ENCODE assay signal across 8 cellular contexts in genomic region chr7:2632717-2633537, GRCh38. TPM values are rescaled to one million over a fixed set of nuclear protein-coding genes. Genes with fewer than 3 reads are reported as not detected.
DNase-seq lines count a peak whose midpoint lies in the region; ATAC-seq and TF ChIP-seq lines count a peak whose summit lies in the region.

No MANE protein-coding gene starts in this region.

- H3K9ac ChIP-seq in mucosa of rectum (ENCODE audit: low read depth in 1 of 2, low read length in 2 of 2), result peak overlapping the region; percentile 71 to 94
- peak overlapping the region; percentile 82 to 90 for H3K9ac ChIP-seq in stomach smooth muscle (ENCODE audit: low read length in 2 of 2)

- H3K36me3 ChIP-seq in mucosa of rectum (ENCODE audit: control insufficient read depth in 2 of 2, insufficient read depth in 2 of 2, low read length in 2 of 2), result no peaks in the 10 kb centered on the region
- H3K36me3 ChIP-seq in stomach smooth muscle (ENCODE audit: control insufficient read depth in 2 of 2, insufficient read depth in 2 of 2, low read length in 2 of 2), result no peaks in the 10 kb centered on the region

- H3K27ac Mint-ChIP-seq in activated CD4-positive, alpha-beta memory T cell treated with anti-CD3 and anti-CD28 coated beads for 36 hours, result peak overlapping the region; percentile 60
- H3K27ac Mint-ChIP-seq in endothelial cell (ENCODE audit: unreplicated experiment), result peak overlapping the region; percentile 91

- DNase-seq in AG04450 (ENCODE audit: low read depth, low spot score), result no peak
- DNase-seq in NCI-H2227 (lab: John Stamatoyannopoulos, UW; ENCODE audit: unreplicated experiment), result peak; percentile 65
- DNase-seq in activated CD4-positive, alpha-beta memory T cell treated with anti-CD3 and anti-CD28 coated beads for 36 hours, result peak; percentile 66
- DNase-seq in endothelial cell (ENCODE audit: low spot score), result peak; percentile 46
- no peak for DNase-seq in OCI-M1 (lab: John Stamatoyannopoulos, UW)

- no peaks in the 10 kb centered on the region for H3K27me3 ChIP-seq in AG04450 (ENCODE audit: control insufficient read depth, insufficient read depth, low read length)
- no peaks in the 10 kb centered on the region for H3K27me3 ChIP-seq in mucosa of rectum (ENCODE audit: control insufficient read depth in 2 of 2, insufficient read depth in 2 of 2, low read length in 2 of 2)
- no peaks in the 10 kb centered on the region for H3K27me3 ChIP-seq in stomach smooth muscle (ENCODE audit: control insufficient read depth in 1 of 2, insufficient read depth in 2 of 2, low read length in 2 of 2)

- H3K4me1 ChIP-seq in mucosa of rectum (ENCODE audit: control insufficient read depth in 2 of 2, insufficient read depth in 2 of 2, low read length in 2 of 2) (peaks cover 41 to 43% of the 10 kb centered on the region in 2 donors), stomach smooth muscle (ENCODE audit: control insufficient read depth, insufficient read depth, low read length) (peaks cover 62% of the 10 kb centered on the region)

- no peaks in the 10 kb centered on the region for H3K9me3 Mint-ChIP-seq in activated CD4-positive, alpha-beta memory T cell treated with anti-CD3 and anti-CD28 coated beads for 36 hours
- no peaks in the 10 kb centered on the region for H3K9me3 Mint-ChIP-seq in endothelial cell (ENCODE audit: unreplicated experiment)

- H3K27ac ChIP-seq in AG04450 (ENCODE audit: low read depth, low read length) (peak overlapping the region; percentile 94), mucosa of rectum (ENCODE audit: low read depth in 2 of 2, low read length in 2 of 2) (peak overlapping the region; percentile 69 to 83), stomach smooth muscle (ENCODE audit: low read length) (peak overlapping the region; percentile 67)

- no peaks in the 10 kb centered on the region; the same call in 1 of the 2 replicates for H3K9me3 ChIP-seq in AG04450 (ENCODE audit: control insufficient read depth, insufficient read depth, low read length)
- H3K9me3 ChIP-seq in mucosa of rectum (ENCODE audit: control insufficient read depth in 2 of 2, low read length in 2 of 2), result no peaks in the 10 kb centered on the region
- no peaks in the 10 kb centered on the region for H3K9me3 ChIP-seq in stomach smooth muscle (ENCODE audit: control insufficient read depth in 2 of 2, low read length in 2 of 2)

- ATAC-seq in GM19023 (IDR thresholded peaks at IDR 0.05; ENCODE audit: unreplicated experiment), result peak; percentile 23

- H3K4me3 ChIP-seq in AG04450 (ENCODE audit: low read depth, low read length), result peak overlapping the region; percentile 95
- H3K4me3 ChIP-seq in mucosa of rectum (ENCODE audit: low read length in 2 of 2), result peak overlapping the region; percentile 70 to 81
- peak overlapping the region; percentile 62 to 87 for H3K4me3 ChIP-seq in stomach smooth muscle (ENCODE audit: low read length in 2 of 2)

- H3K4me1 Mint-ChIP-seq in activated CD4-positive, alpha-beta memory T cell treated with anti-CD3 and anti-CD28 coated beads for 36 hours (ENCODE audit: low read depth), result peaks cover 15% of the 10 kb centered on the region
- H3K4me1 Mint-ChIP-seq in endothelial cell (ENCODE audit: unreplicated experiment), result peaks cover 15% of the 10 kb centered on the region

- peaks cover 1% of the 10 kb centered on the region for H3K27me3 Mint-ChIP-seq in activated CD4-positive, alpha-beta memory T cell treated with anti-CD3 and anti-CD28 coated beads for 36 hours
- H3K27me3 Mint-ChIP-seq in endothelial cell (ENCODE audit: unreplicated experiment), result peaks cover 11% of the 10 kb centered on the region

- no peaks in the 10 kb centered on the region for H3K36me3 Mint-ChIP-seq in activated CD4-positive, alpha-beta memory T cell treated with anti-CD3 and anti-CD28 coated beads for 36 hours
- peaks cover 8% of the 10 kb centered on the region for H3K36me3 Mint-ChIP-seq in endothelial cell (ENCODE audit: low read depth, unreplicated experiment)

- TF ChIP-seq CTCF in AG04450 (IDR thresholded peaks at IDR 0.05; ENCODE audit: low read depth, low read length) (no peak), endothelial cell (IDR thresholded peaks at IDR 0.05; ENCODE audit: unreplicated experiment) (no peak)

- POLR2A ChIA-PET in AG04450 (lab: Yijun Ruan, JAX), result interaction anchor here (1.2 to 1.4 kb wide), 2 partner anchors 15 to 24 kb away, joined by 3 to 5 read pairs; no protein-coding TSS in a partner anchor
- POLR2A ChIA-PET in activated CD4-positive, alpha-beta memory T cell treated with anti-CD3 and anti-CD28 coated beads for 36 hours (lab: Charles Lee), result interaction anchor here (2.0 kb wide), 1 partner anchor 77 kb away, joined by 5 read pairs; no protein-coding TSS in a partner anchor

- peak overlapping the region; percentile 87 for H3K4me3 Mint-ChIP-seq in activated CD4-positive, alpha-beta memory T cell treated with anti-CD3 and anti-CD28 coated beads for 36 hours
- peak overlapping the region; percentile 95 for H3K4me3 Mint-ChIP-seq in endothelial cell (ENCODE audit: unreplicated experiment)

- intact Hi-C loops in activated CD4-positive, alpha-beta memory T cell treated with anti-CD3 and anti-CD28 coated beads for 36 hours (cut with micrococcal nuclease), result loop anchor here (2.0 to 5.0 kb wide), 4 partner anchors 64 to 231 kb away; partner anchors contain the start of genes BRAT1 and CHST12

- CTCF ChIA-PET in AG04450 (lab: Charles Lee), result no interaction called here
- CTCF ChIA-PET in activated CD4-positive, alpha-beta memory T cell treated with anti-CD3 and anti-CD28 coated beads for 36 hours (lab: Charles Lee), result no interaction called here

RNA-seq across cellular contexts. Expression of gene TTYH3, which starts 1.1 kb away (rescaled TPM):
- polyA plus RNA-seq in AG04450 (2011; rRNA removed), result 30.8 and 50.7 TPM in 2 replicates
- 23.1 and 24.5 TPM in 2 replicates for polyA minus RNA-seq in AG04450 (2011; rRNA and poly(A)+ RNA removed)
- total RNA-seq in activated CD4-positive, alpha-beta memory T cell treated with anti-CD3 and anti-CD28 coated beads for 36 hours, result 10 to 100 TPM; 13.5 to 14.8 TPM
- 250 TPM for total RNA-seq in endothelial cell (ENCODE audit: unreplicated experiment)

RNA-seq across cellular contexts. Expression of gene AMZ1, which starts 55.1 kb away (rescaled TPM):
- polyA plus RNA-seq in AG04450 (2011; rRNA removed), result 0.43 and 0.67 TPM in 2 replicates
- polyA minus RNA-seq in AG04450 (2011; rRNA and poly(A)+ RNA removed), result 0.78 and 1.1 TPM in 2 replicates
- total RNA-seq in activated CD4-positive, alpha-beta memory T cell treated with anti-CD3 and anti-CD28 coated beads for 36 hours, result under 1 TPM; 0.83 to 0.94 TPM
- 0.05 TPM for total RNA-seq in endothelial cell (ENCODE audit: unreplicated experiment)

Comparison
In these comparisons a context has a peak if more than half of its experiments do, and no peak if none do; other contexts are left out.
1. DNase-seq: peak in NCI-H2227 (single experiment), activated CD4-positive, alpha-beta memory T cell treated with anti-CD3 and anti-CD28 coated beads for 36 hours (single experiment) and endothelial cell (single experiment); none in AG04450 (single experiment) and OCI-M1 (single experiment).
2. RNA of gene TTYH3, which starts 1.1 kb away (total RNA-seq): 250 TPM in endothelial cell (single experiment); 13.5 to 14.8 TPM in activated CD4-positive, alpha-beta memory T cell treated with anti-CD3 and anti-CD28 coated beads for 36 hours; every median in the first group is over 10 times any median in the second.
3. Peak in every context shown above with its lines, with median percentiles within 50 percentile points of each other: H3K27ac ChIP-seq and H3K4me3 ChIP-seq.